11 cellular contexts compared by ENCODE assay signal in the genomic region with DNA sequence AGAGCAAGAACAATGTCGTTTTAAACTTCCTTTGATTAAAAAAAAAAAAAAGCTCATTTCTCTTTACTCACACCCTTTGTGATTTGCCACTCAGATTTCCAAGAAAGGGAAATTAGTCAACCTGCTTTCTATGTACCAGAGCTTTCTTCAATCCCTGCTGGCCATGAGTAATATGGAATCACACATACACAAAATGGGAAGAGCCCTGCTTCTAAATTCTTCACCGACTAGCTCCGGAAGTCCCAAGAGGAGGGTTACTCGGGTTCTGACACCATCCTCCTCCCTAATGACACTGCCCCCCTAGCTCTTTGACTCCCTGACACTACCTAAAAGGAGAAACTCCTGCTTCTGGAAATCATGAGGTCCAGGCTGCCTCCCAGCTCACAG.
DNase-seq lines count a peak whose midpoint lies in the region; ATAC-seq and TF ChIP-seq lines count a peak whose summit lies in the region.
"Had no signal": no experiment of that assay in that cellular context is flagged by ENCODE, and none has a peak within 500 bp of the region (broad histone marks: within the 10 kb centered on the region; RNA-seq: fewer than 3 reads in every experiment).

No MANE protein-coding gene starts in this region.

- peaks cover 76% of the 10 kb centered on the region for H3K4me1 Mint-ChIP-seq in CD8-positive, alpha-beta T cell (ENCODE audit: low read depth)
- H3K4me1 Mint-ChIP-seq in T-helper 17 cell = peaks cover 31% of the 10 kb centered on the region

- H3K9me3 ChIP-seq in CD8-positive, alpha-beta T cell (ENCODE audit: low read length) = no peaks in the 10 kb centered on the region
- no peaks in the 10 kb centered on the region for H3K9me3 ChIP-seq in T-helper 17 cell (ENCODE audit: control insufficient read depth, low read length, poor library complexity, severe bottlenecking)
- H3K9me3 ChIP-seq: thoracic aorta had no signal

- intact Hi-C loops in CD8-positive, alpha-beta T cell (cut with DNase I, micrococcal nuclease) = no loop called here
- intact Hi-C loops in left cardiac atrium (cut with DNase I) = no loop called here

- no peaks in the 10 kb centered on the region for H3K36me3 ChIP-seq in CD8-positive, alpha-beta T cell (ENCODE audit: insufficient read depth, low read length)
- H3K36me3 ChIP-seq: thoracic aorta had no signal

- H3K36me3 Mint-ChIP-seq in CD8-positive, alpha-beta T cell = no peaks in the 10 kb centered on the region
- no peaks in the 10 kb centered on the region for H3K36me3 Mint-ChIP-seq in T-helper 17 cell (ENCODE audit: low read depth)

- POLR2A ChIA-PET in CD8-positive, alpha-beta T cell (lab: Charles Lee) = interaction anchor here (0.6 to 1.5 kb wide), 7 partner anchors 8 to 561 kb away, joined by 3 to 10 read pairs (median 4); no protein-coding TSS in a partner anchor

- H3K4me3 ChIP-seq in CD8-positive, alpha-beta T cell (ENCODE audit: low read depth, low read length) = no peak overlapping the region
- H3K4me3 ChIP-seq: thoracic aorta had no signal

- H3K27ac ChIP-seq in CD8-positive, alpha-beta T cell (ENCODE audit: low read depth, low read length) = no peak overlapping the region
- H3K27ac ChIP-seq: thoracic aorta had no signal

- no peak for DNase-seq in CD8-positive, alpha-beta T cell
- DNase-seq in T-helper 17 cell = no peak
- DNase-seq in 8988T = no peak
- no peak for DNase-seq in NCI-H2227 (lab: John Stamatoyannopoulos, UW; ENCODE audit: unreplicated experiment)
- no peak for DNase-seq in left cardiac atrium
- no peak for DNase-seq in HPDE6-E6E7 (ENCODE audit: extremely low spot score)
- DNase-seq: NCI-H2081; stimulated activated CD4-positive, alpha-beta T cell treated with anti-CD3 and anti-CD28 coated beads, Interleukin-4, amount 100 ng/mL, for 1 hour had no signal

- H3K4me3 Mint-ChIP-seq in CD8-positive, alpha-beta T cell = no peak overlapping the region
- H3K4me3 Mint-ChIP-seq in T-helper 17 cell = no peak overlapping the region

- peaks cover 32% of the 10 kb centered on the region for H3K4me1 ChIP-seq in CD8-positive, alpha-beta T cell (ENCODE audit: insufficient read depth, low read length)

- TF ChIP-seq POLR2A in GM19099 (IDR thresholded peaks at IDR 0.05; ENCODE audit: extremely low read depth, insufficient read length, low read depth) = peak; percentile 9

- no peak for TF ChIP-seq CTCF in CD8-positive, alpha-beta T cell (IDR thresholded peaks at IDR 0.05)

- no peaks in the 10 kb centered on the region for H3K9me3 Mint-ChIP-seq in CD8-positive, alpha-beta T cell

- H3K27me3 Mint-ChIP-seq in CD8-positive, alpha-beta T cell (ENCODE audit: low read depth) = no peaks in the 10 kb centered on the region
- no peaks in the 10 kb centered on the region for H3K27me3 Mint-ChIP-seq in T-helper 17 cell

- H3K27me3 ChIP-seq in CD8-positive, alpha-beta T cell (ENCODE audit: insufficient read depth, low read length) = no peaks in the 10 kb centered on the region

- H3K27ac Mint-ChIP-seq in CD8-positive, alpha-beta T cell = peak overlapping the region; percentile 75
- H3K27ac Mint-ChIP-seq in T-helper 17 cell = peak overlapping the region; percentile 2

- ATAC-seq in CD8-positive, alpha-beta T cell = no peak
- ATAC-seq in HG02852 (IDR thresholded peaks at IDR 0.05; ENCODE audit: unreplicated experiment) (peak; percentile 22), T-helper 17 cell (no peak), left cardiac atrium (no peak)

- CTCF ChIA-PET in CD8-positive, alpha-beta T cell (lab: Charles Lee) = interaction anchor here (0.6 to 1.4 kb wide), 4 partner anchors 33 to 552 kb away, joined by 3 to 5 read pairs (median 3); no protein-coding TSS in a partner anchor
